13 cellular contexts compared by ENCODE assay signal in the genomic region with DNA sequence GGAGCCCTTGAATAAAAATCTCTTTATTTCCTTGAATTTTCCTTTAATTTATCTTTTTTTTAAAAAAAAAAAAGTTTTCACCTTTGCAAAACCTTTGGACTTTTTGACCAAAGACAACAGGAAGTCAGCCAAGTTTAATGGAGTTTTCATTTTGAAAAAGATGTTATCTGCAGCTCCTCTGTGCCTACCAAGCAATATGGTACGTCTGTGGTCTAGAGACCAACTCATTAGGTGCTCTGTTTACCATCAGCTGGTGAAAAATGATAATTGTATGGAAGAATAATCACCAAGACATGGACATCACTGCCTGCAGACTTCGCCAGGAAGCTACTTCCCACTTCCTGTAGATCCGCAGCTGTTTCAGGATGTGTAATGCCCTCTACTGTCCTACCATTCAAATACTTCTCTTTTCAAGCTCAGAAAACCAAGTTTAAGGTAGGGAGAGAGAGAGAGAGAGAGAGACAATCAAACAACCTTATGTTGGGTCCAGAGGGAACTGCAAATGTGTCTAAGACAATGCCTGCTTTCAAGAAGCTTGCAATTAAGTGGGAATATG. TPM values are rescaled to one million over a fixed set of nuclear protein-coding genes. Genes with fewer than 3 reads are reported as not detected.
A peak's percentile ranks its signal among the peaks of the same experiment; 100 is the strongest.
DNase-seq lines count a peak whose midpoint lies in the region; ATAC-seq, FAIRE-seq and TF ChIP-seq lines count a peak whose summit lies in the region.
"Had no signal": no experiment of that assay in that cellular context is flagged by ENCODE, and none has a peak within 500 bp of the region (broad histone marks: within the 10 kb centered on the region; RNA-seq: fewer than 3 reads in every experiment).

No MANE protein-coding gene starts in this region.

- FAIRE-seq in endothelial cell of umbilical vein (lab: Jason Lieb, UNC): peak; percentile 63

- intact Hi-C loops in endothelial cell of umbilical vein (cut with micrococcal nuclease) (loop anchor here (1.0 kb wide), 1 partner anchor 239 kb away; no protein-coding TSS in a partner anchor), mucosa of descending colon (cut with DNase I, micrococcal nuclease) (loop anchor here in 1 of 2 donors (1.0 kb wide), 1 partner anchor 15 kb away; no protein-coding TSS in a partner anchor)

- H3K4me3 ChIP-seq in AG10803 (ENCODE audit: low read length) (no peak overlapping the region), endothelial cell of umbilical vein (replicated peaks in 1 of 3; ENCODE audit: insufficient read depth in 1 of 3, low read depth in 1 of 3, low read length in 3 of 3) (no peak overlapping the region), mucosa of descending colon (no peak overlapping the region)

- no peak overlapping the region for H2AFZ ChIP-seq in endothelial cell of umbilical vein (ENCODE audit: low read depth, low read length)

- dilution Hi-C loops in endothelial cell of umbilical vein (cut with MboI; ENCODE audit: extremely low pct_ligation_motif_present, low sequenced_read_pairs): no loop called here

- H3K9ac ChIP-seq in endothelial cell of umbilical vein (replicated peaks; ENCODE audit: extremely low read depth, insufficient read depth, low read length): no peak overlapping the region

- TF ChIP-seq POLR2A in endothelial cell of umbilical vein (IDR thresholded peaks at IDR 0.05; ENCODE audit: low read depth, low read length): no peak

- ATAC-seq in GM18502 (IDR thresholded peaks at IDR 0.05; ENCODE audit: poor library complexity, unreplicated experiment): no peak
- no peak for ATAC-seq in HG03565 (IDR thresholded peaks at IDR 0.05; ENCODE audit: unreplicated experiment)
- no peak for ATAC-seq in mucosa of descending colon

- no TSS peak for BruUV-seq in endothelial cell of umbilical vein (replicated peaks; lab: Mats Ljungman, UMichigan)

- H3K4me1 ChIP-seq in endothelial cell of umbilical vein (ENCODE audit: control insufficient read depth, extremely low read depth, insufficient read depth, low read length) (no peaks in the 10 kb centered on the region), mucosa of descending colon (ENCODE audit: low read depth) (no peaks in the 10 kb centered on the region)

- no peak overlapping the region for H3K27ac ChIP-seq in endothelial cell of umbilical vein (ENCODE audit: insufficient read depth, low read depth, low read length)
- H3K27ac ChIP-seq: neutrophil had no signal

- H3K9me3 ChIP-seq in endothelial cell of umbilical vein (replicated peaks; ENCODE audit: control insufficient read depth, insufficient read depth, low read length): no peaks in the 10 kb centered on the region
- H3K9me3 ChIP-seq in mucosa of descending colon: no peaks in the 10 kb centered on the region
- H3K9me3 ChIP-seq: neutrophil had no signal

- H3K9me1 ChIP-seq in endothelial cell of umbilical vein (replicated peaks; ENCODE audit: control insufficient read depth, extremely low read depth, insufficient read depth, low read length): no peaks in the 10 kb centered on the region

- H3K79me2 ChIP-seq in endothelial cell of umbilical vein (ENCODE audit: control insufficient read depth, insufficient read depth, low read length): no peaks in the 10 kb centered on the region

- DNase-seq in AG10803 (ENCODE audit: low read depth) (peak; percentile 35), GM03348 (ENCODE audit: low spot score) (peak; percentile 64), OCI-M1 (lab: John Stamatoyannopoulos, UW) (peak; percentile 49), endothelial cell of umbilical vein (ENCODE audit: low read depth, low spot score) (peak; percentile 31), SK-N-DZ (ENCODE audit: low spot score) (no peak), mucosa of descending colon (no peak)
- DNase-seq: activated CD4-positive, CD25-positive, alpha-beta regulatory T cell; activated naive CD4-positive, alpha-beta T cell treated with anti-CD3 and anti-CD28 coated beads, Interleukin-2, amount 50 U/mL, for 16 hours; stimulated activated CD4-positive, alpha-beta T cell treated with anti-CD3 and anti-CD28 coated beads, Interleukin-2, amount 100 ng/mL, for 48 hours; trophoblast cell had no signal

- POLR2A ChIA-PET in endothelial cell of umbilical vein (lab: Charles Lee): no interaction called here

- CTCF ChIA-PET in endothelial cell of umbilical vein (lab: Charles Lee): interaction anchor here (0.8 to 3.1 kb wide), 15 partner anchors 8 to 612 kb away, joined by 3 to 42 read pairs (median 4); no protein-coding TSS in a partner anchor

- H3K36me3 ChIP-seq in endothelial cell of umbilical vein (ENCODE audit: control insufficient read depth in 2 of 2, extremely low read depth in 1 of 2, insufficient read depth in 2 of 2, low read length in 2 of 2) (peaks cover 0 to 2% of the 10 kb centered on the region in 2 experiments), mucosa of descending colon (ENCODE audit: low read depth) (no peaks in the 10 kb centered on the region)
- H3K36me3 ChIP-seq: neutrophil had no signal

- no peaks in the 10 kb centered on the region for H3K27me3 ChIP-seq in endothelial cell of umbilical vein (ENCODE audit: control insufficient read depth in 2 of 2, insufficient read depth in 2 of 2, low read length in 2 of 2)

- H4K20me1 ChIP-seq in endothelial cell of umbilical vein (replicated peaks; ENCODE audit: control insufficient read depth, extremely low read depth, insufficient read depth, low read length): no peaks in the 10 kb centered on the region

- H3K4me2 ChIP-seq in endothelial cell of umbilical vein (ENCODE audit: insufficient read depth, low read length): no peak overlapping the region

- peak; percentile 29 for TF ChIP-seq CTCF in AG10803 (conservative IDR thresholded peaks at IDR 0.05; ENCODE audit: low read length)
- TF ChIP-seq CTCF in endothelial cell of umbilical vein (IDR thresholded peaks at IDR 0.05; ENCODE audit: extremely low read depth in 1 of 2, insufficient read depth in 1 of 2, low read depth in 1 of 2, low read length in 2 of 2): no peak
- TF ChIP-seq CTCF in mucosa of descending colon (IDR thresholded peaks at IDR 0.05): no peak

TF ChIP-seq in endothelial cell of umbilical vein, 7 proteins besides CTCF, POLR2A, EP300 and RAD21:
- TF ChIP-seq MYC (IDR thresholded peaks at IDR 0.05; ENCODE audit: low read depth, low read length): no peak
- peak; percentile 11 for TF ChIP-seq GATA2 (IDR thresholded peaks at IDR 0.05; ENCODE audit: insufficient read depth, insufficient read length, low read depth, low read length)

RNA-seq across cellular contexts. Expression of a gene that starts 18.7 kb away (rescaled TPM):
- total RNA-seq in endothelial cell of umbilical vein (10.6 and 20.4 TPM in 2 replicates), mucosa of descending colon (1 to 10 TPM in 2 of 3 donors, under 1 TPM in 1; 0.78 to 3.5 (median 2.7) TPM)
- 12.1 and 12.4 TPM in 2 replicates for polyA plus RNA-seq in endothelial cell of umbilical vein
- polyA plus RNA-seq in endothelial cell of umbilical vein (2011; cell fraction: cytosol; rRNA removed): 13.6 and 14.1 TPM in 2 replicates
- 34.2 and 38.8 TPM in 2 replicates for polyA plus RNA-seq in endothelial cell of umbilical vein (2011; cell fraction: nucleus; rRNA removed)
- 6.6 and 9.6 TPM in 2 replicates for polyA plus RNA-seq in endothelial cell of umbilical vein (2012)
- polyA minus RNA-seq in endothelial cell of umbilical vein: 62.3 and 69.2 TPM in 2 replicates
- not detected for polyA minus RNA-seq in endothelial cell of umbilical vein (2011; cell fraction: cytosol; rRNA and poly(A)+ RNA removed)
- polyA minus RNA-seq in endothelial cell of umbilical vein (2011; cell fraction: nucleus; rRNA and poly(A)+ RNA removed): 74.8 and 80.2 TPM in 2 replicates
- 1.3 and 1.4 TPM in 2 replicates for polyA plus RNA-seq in SK-N-DZ (2014; cell fraction: cytosol; rRNA removed)
- 0.73 and 0.99 TPM in 2 replicates for polyA plus RNA-seq in SK-N-DZ (2014; cell fraction: nucleus; rRNA removed)

Comparison
In these comparisons a context has a peak if more than half of its experiments do, and no peak if none do; other contexts are left out.
1. DNase-seq: peak in AG10803 (single experiment), GM03348 (single experiment), OCI-M1 (single experiment) and endothelial cell of umbilical vein (single experiment); none in SK-N-DZ (single experiment) and mucosa of descending colon (0 of 3).